ENCODE assay signal across 8 cellular contexts in genomic region chr6:56542367-56543331, GRCh38.
DNase-seq lines count a peak whose midpoint lies in the region; ATAC-seq and TF ChIP-seq lines count a peak whose summit lies in the region.

No MANE protein-coding gene starts in this region.

- TF ChIP-seq CTCF in mucosa of descending colon (IDR thresholded peaks at IDR 0.05) = no peak

- WGBS in esophagus, 2 donors = 1% methylated on average over 50 of the region's 50 CpGs

- DNase-seq in Caki2 (ENCODE audit: low read depth) (peak; percentile 98), HS-27A (ENCODE audit: low read depth) (peak; percentile 68), NOMO-1 (lab: John Stamatoyannopoulos, UW; ENCODE audit: unreplicated experiment in 2 of 2) (peak; percentile 83 to 90), activated T-cell treated with anti-CD3 and anti-CD28 coated beads for 1 hour (ENCODE audit: low read depth) (peak; percentile 24), mucosa of descending colon (peak; percentile 91 to 93 (median 92))
- peak; percentile 39 to 58 for DNase-seq in stimulated activated CD8-positive, alpha-beta memory T cell treated with anti-CD3 and anti-CD28 coated beads, Interleukin-2, amount 100 ng/mL, for 48 hours (ENCODE audit: low read depth in 2 of 2)

- in situ Hi-C loops in Caki2 (cut with HindIII; ENCODE audit: low pct_unique_long_range_greater_than_20kb, low sequenced_read_pairs) = no loop called here

- H3K4me3 ChIP-seq in esophagus (ENCODE audit: low read depth in 1 of 2, low read length in 2 of 2) = peak overlapping the region; percentile 72 to 80
- peak overlapping the region; percentile 1 for H3K4me3 ChIP-seq in mucosa of descending colon

- intact Hi-C loops in mucosa of descending colon (cut with DNase I, micrococcal nuclease) = no loop called here

- H3K9me3 ChIP-seq in esophagus (ENCODE audit: control insufficient read depth in 2 of 2, insufficient read depth in 1 of 2, low read depth in 1 of 2, low read length in 1 of 2) = no peaks in the 10 kb centered on the region
- H3K9me3 ChIP-seq in mucosa of descending colon = no peaks in the 10 kb centered on the region

- no peaks in the 10 kb centered on the region for H3K27me3 ChIP-seq in esophagus (ENCODE audit: control insufficient read depth in 1 of 2, insufficient read depth in 2 of 2, low read length in 2 of 2)

- ATAC-seq in GM21360 (IDR thresholded peaks at IDR 0.05; ENCODE audit: unreplicated experiment) = peak; percentile 96
- ATAC-seq in mucosa of descending colon = peak; percentile 95

- H3K36me3 ChIP-seq in esophagus (ENCODE audit: control insufficient read depth in 2 of 2, insufficient read depth in 2 of 2, low read length in 1 of 2) = no peaks in the 10 kb centered on the region
- no peaks in the 10 kb centered on the region for H3K36me3 ChIP-seq in mucosa of descending colon (ENCODE audit: low read depth)

- H3K27ac ChIP-seq in esophagus (ENCODE audit: low read depth in 2 of 2, low read length in 1 of 2) = peak overlapping the region; percentile 96 to 99

- H3K4me1 ChIP-seq in esophagus (ENCODE audit: control insufficient read depth in 2 of 2, insufficient read depth in 2 of 2, low read length in 1 of 2) = no peaks in the 10 kb centered on the region
- H3K4me1 ChIP-seq in mucosa of descending colon (ENCODE audit: low read depth) = peaks cover 7% of the 10 kb centered on the region

Comparison
In these comparisons a context has a peak if more than half of its experiments do, and no peak if none do; other contexts are left out.
1. Peak in every context shown above with its lines: DNase-seq, ATAC-seq, H3K4me3 ChIP-seq and H3K27ac ChIP-seq.
2. DNase-seq: peak in every context shown above with its lines; median percentile 98 in Caki2; 92 in mucosa of descending colon; 86 in NOMO-1; 68 in HS-27A; 48 in stimulated activated CD8-positive, alpha-beta memory T cell treated with anti-CD3 and anti-CD28 coated beads, Interleukin-2, amount 100 ng/mL, for 48 hours; 24 in activated T-cell treated with anti-CD3 and anti-CD28 coated beads for 1 hour.